ENCODE assay signal across 17 cellular contexts in genomic region chr2:150369862-150370261, GRCh38.
A peak's percentile ranks its signal among the peaks of the same experiment; 100 is the strongest.
DNase-seq lines count a peak whose midpoint lies in the region; ATAC-seq and TF ChIP-seq lines count a peak whose summit lies in the region.
"Had no signal": no experiment of that assay in that cellular context is flagged by ENCODE, and none has a peak within 500 bp of the region (broad histone marks: within the 10 kb centered on the region; RNA-seq: fewer than 3 reads in every experiment).

No MANE protein-coding gene starts in this region.

- H3K4me3 Mint-ChIP-seq in Calu3 (ENCODE audit: low read depth, unreplicated experiment) (no peak overlapping the region), glutamatergic neuron (ENCODE audit: unreplicated experiment) (peak overlapping the region; percentile 8)
- H3K4me3 Mint-ChIP-seq: CD14-positive monocyte; CD4-positive, alpha-beta memory T cell; H9 had no signal

- ATAC-seq in left colon: no peak
- ATAC-seq: GM12878 had no signal

- no peak for DNase-seq in Calu3
- DNase-seq in glutamatergic neuron: no peak
- peak; percentile 46 for DNase-seq in posterior vena cava (ENCODE audit: low spot score)
- no peak for DNase-seq in SHP77 (lab: John Stamatoyannopoulos, UW)
- no peak for DNase-seq in NCI-H2171 (lab: John Stamatoyannopoulos, UW)
- DNase-seq in left colon: no peak
- DNase-seq: ACHN; CD4-positive, alpha-beta memory T cell; DMS 273 treated with DMSO at 0.1 percent for 48 hours; DMS53; DND-41; EL; GOT3; H9; IMR-90 had no signal

- peak overlapping the region; percentile 53 for H3K27ac Mint-ChIP-seq in Calu3 (ENCODE audit: unreplicated experiment)
- H3K27ac Mint-ChIP-seq in glutamatergic neuron (ENCODE audit: unreplicated experiment): peak overlapping the region; percentile 74
- H3K27ac Mint-ChIP-seq: CD14-positive monocyte; CD4-positive, alpha-beta memory T cell; H9 had no signal

- H3K9me3 Mint-ChIP-seq in Calu3 (ENCODE audit: low read depth, unreplicated experiment): peaks cover 3% of the 10 kb centered on the region
- H3K9me3 Mint-ChIP-seq in glutamatergic neuron (ENCODE audit: unreplicated experiment): peaks cover 1% of the 10 kb centered on the region

- no TSS peak for BruUV-seq in Calu3 (replicated peaks; lab: Mats Ljungman, UMichigan)

- H3K36me3 Mint-ChIP-seq in Calu3 (ENCODE audit: insufficient read depth, unreplicated experiment) (peaks cover 5% of the 10 kb centered on the region), glutamatergic neuron (ENCODE audit: unreplicated experiment) (no peaks in the 10 kb centered on the region)
- H3K36me3 Mint-ChIP-seq: CD14-positive monocyte; CD4-positive, alpha-beta memory T cell had no signal

- H3K4me1 Mint-ChIP-seq in Calu3 (ENCODE audit: low read depth, unreplicated experiment) (peaks cover 23% of the 10 kb centered on the region), glutamatergic neuron (ENCODE audit: low read depth, unreplicated experiment) (peaks cover 23% of the 10 kb centered on the region)
- H3K4me1 Mint-ChIP-seq: CD14-positive monocyte; CD4-positive, alpha-beta memory T cell had no signal

- intact Hi-C loops in Calu3 (cut with micrococcal nuclease; ENCODE audit: unreplicated experiment) (no loop called here), posterior vena cava (cut with DNase I) (no loop called here), left colon (cut with DNase I, micrococcal nuclease) (no loop called here)

- no peak for TF ChIP-seq CTCF in Calu3 (IDR thresholded peaks at IDR 0.05; ENCODE audit: unreplicated experiment)
- no peak for TF ChIP-seq CTCF in glutamatergic neuron (IDR thresholded peaks at IDR 0.05; ENCODE audit: partially characterized antibody, unreplicated experiment)

- CTCF ChIA-PET in Calu3 (lab: Charles Lee): no interaction called here

- H3K27me3 Mint-ChIP-seq in Calu3 (ENCODE audit: unreplicated experiment) (no peaks in the 10 kb centered on the region), glutamatergic neuron (ENCODE audit: unreplicated experiment) (peaks cover 1% of the 10 kb centered on the region)
- H3K27me3 Mint-ChIP-seq: CD4-positive, alpha-beta memory T cell had no signal
